Comparison of ENCODE assay signal across 8 cellular contexts in genomic region chr3:185976977-185977678, GRCh38. TPM values are rescaled to one million over a fixed set of nuclear protein-coding genes. Genes with fewer than 3 reads are reported as not detected.
DNase-seq lines count a peak whose midpoint lies in the region; ATAC-seq, FAIRE-seq and TF ChIP-seq lines count a peak whose summit lies in the region.

No MANE protein-coding gene starts in this region.

- no peak overlapping the region for H3K27ac ChIP-seq in 22Rv1

- ATAC-seq in HG03045 (IDR thresholded peaks at IDR 0.05; ENCODE audit: unreplicated experiment) (peak; percentile 78), activated B cell treated with CpG ODN at 0.5 μM for 24 hours (ENCODE audit: low read depth) (peak; percentile 96)

- DNase-seq in GM18507 (ENCODE audit: extremely low spot score, insufficient read length, low read depth) (peak; percentile 48), NCI-H2227 (lab: John Stamatoyannopoulos, UW; ENCODE audit: unreplicated experiment) (peak; percentile 76), activated B cell treated with CpG ODN at 0.5 μM for 24 hours (peak; percentile 76), MCF 10A (ENCODE audit: unreplicated experiment) (peak; percentile 72), iris pigment epithelial cell (ENCODE audit: low read depth) (peak; percentile 63)
- peak; percentile 78 to 85 (median 80) for DNase-seq in stimulated activated CD4-positive, alpha-beta T cell treated with anti-CD3 and anti-CD28 coated beads, Interleukin-1b, Interleukin-23, amount 100 ng/mL, for 24 hours (ENCODE audit: low read depth in 4 of 4, low spot score in 1 of 4)

- H3K27ac Mint-ChIP-seq in activated B cell treated with CpG ODN at 0.5 μM for 24 hours (no peak overlapping the region), MCF 10A (ENCODE audit: low read depth, unreplicated experiment) (no peak overlapping the region)

- H3K4me3 Mint-ChIP-seq in activated B cell treated with CpG ODN at 0.5 μM for 24 hours (no peak overlapping the region), MCF 10A (ENCODE audit: unreplicated experiment) (no peak overlapping the region)

- FAIRE-seq in GM18507 (lab: Jason Lieb, UNC): peak; percentile 94

- no TSS peak for BruUV-seq in MCF 10A (replicated peaks; lab: Mats Ljungman, UMichigan)

- TF ChIP-seq CTCF in 22Rv1 (IDR thresholded peaks at IDR 0.05) (peak; percentile 97), activated B cell treated with CpG ODN at 0.5 μM for 24 hours (IDR thresholded peaks at IDR 0.05) (peak; percentile 64), MCF 10A (IDR thresholded peaks at IDR 0.05; ENCODE audit: unreplicated experiment) (peak; percentile 87)

- H3K27me3 Mint-ChIP-seq in activated B cell treated with CpG ODN at 0.5 μM for 24 hours (peaks cover 4% of the 10 kb centered on the region), MCF 10A (ENCODE audit: insufficient read depth, unreplicated experiment) (no peaks in the 10 kb centered on the region)

- intact Hi-C loops in activated B cell treated with CpG ODN at 0.5 μM for 24 hours (cut with micrococcal nuclease): loop anchor here (1.0 kb wide), 3 partner anchors 34 to 640 kb away; no protein-coding TSS in a partner anchor
- intact Hi-C loops in MCF 10A (cut with micrococcal nuclease): loop anchor here (2.0 kb wide), 1 partner anchor 316 kb away; no protein-coding TSS in a partner anchor

- POLR2A ChIA-PET in activated B cell treated with CpG ODN at 0.5 μM for 24 hours (lab: Charles Lee) (interaction anchor here (0.9 kb wide), 1 partner anchor 640 kb away, joined by 3 read pairs; no protein-coding TSS in a partner anchor), MCF 10A (lab: Yijun Ruan, JAX) (interaction anchor here (1.5 kb wide), 1 partner anchor 39 kb away, joined by 5 read pairs; the partner anchor contains the start of gene TRA2B)

- no peaks in the 10 kb centered on the region for H3K9me3 Mint-ChIP-seq in activated B cell treated with CpG ODN at 0.5 μM for 24 hours
- no peaks in the 10 kb centered on the region for H3K9me3 Mint-ChIP-seq in MCF 10A (ENCODE audit: unreplicated experiment)

- CTCF ChIA-PET in activated B cell treated with CpG ODN at 0.5 μM for 24 hours (lab: Charles Lee) (interaction anchor here (0.7 to 7.7 kb wide), 4 partner anchors 34 to 639 kb away, joined by 4 to 98 read pairs (median 20); partner anchors contain the start of gene AHSG), MCF 10A (lab: Yijun Ruan, JAX) (interaction anchor here (0.6 to 4.1 kb wide), 32 partner anchors 8 to 1104 kb away, joined by 3 to 33 read pairs (median 4); partner anchors contain the start of genes AHSG and CRYGS)

- H3K36me3 Mint-ChIP-seq in activated B cell treated with CpG ODN at 0.5 μM for 24 hours (ENCODE audit: low read depth) (no peaks in the 10 kb centered on the region), MCF 10A (ENCODE audit: insufficient read depth, unreplicated experiment) (no peaks in the 10 kb centered on the region)

- peaks cover 6% of the 10 kb centered on the region for H3K4me1 Mint-ChIP-seq in activated B cell treated with CpG ODN at 0.5 μM for 24 hours
- no peaks in the 10 kb centered on the region for H3K4me1 Mint-ChIP-seq in MCF 10A (ENCODE audit: insufficient read depth, unreplicated experiment)

RNA-seq across cellular contexts. Expression of gene TRA2B, which starts 39.3 kb away (rescaled TPM):
- total RNA-seq in activated B cell treated with CpG ODN at 0.5 μM for 24 hours (213 and 219 TPM in 2 replicates), MCF 10A (2022) (212 and 246 TPM in 2 replicates)
